7 cellular contexts compared by ENCODE assay signal in the genomic region with DNA sequence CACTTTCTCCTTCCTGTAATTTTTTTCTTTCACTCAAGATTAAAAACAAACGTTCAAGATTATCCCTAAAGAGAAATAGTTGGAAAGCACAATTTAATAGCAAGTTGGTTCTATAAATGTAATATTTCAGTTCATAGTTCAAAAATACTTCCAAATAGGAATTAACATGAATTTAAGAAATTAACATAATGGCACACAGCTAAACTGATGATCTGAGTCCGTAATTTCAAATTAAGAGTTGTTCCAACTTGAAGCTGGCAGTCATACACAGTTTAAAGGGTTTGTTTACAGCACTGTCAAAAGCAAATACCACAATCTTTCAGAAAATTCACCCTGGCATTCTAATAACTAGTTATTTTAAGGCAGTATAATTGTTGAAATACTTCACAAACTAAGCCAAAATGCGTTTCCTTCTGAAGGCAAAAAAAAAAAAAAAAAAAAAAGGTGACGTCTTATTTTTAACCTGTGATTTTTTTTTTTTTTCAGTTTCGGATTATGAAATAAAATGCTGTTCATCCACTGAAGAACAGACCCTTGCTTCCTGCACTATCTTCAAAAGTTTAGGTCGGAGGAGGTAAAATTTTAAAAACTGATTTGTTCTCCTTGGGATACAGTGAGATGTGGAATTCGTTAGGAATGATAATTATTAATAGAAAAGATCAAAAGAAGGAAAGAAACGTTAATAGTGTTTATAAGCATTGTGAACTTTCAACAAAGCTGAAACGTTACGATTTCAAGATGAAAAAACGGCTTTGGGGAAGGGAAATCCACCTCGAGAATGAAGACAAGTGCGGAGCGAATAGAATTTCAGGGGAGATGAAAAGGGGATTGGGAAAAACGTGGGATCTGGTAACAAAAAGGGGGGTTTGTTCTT. TPM values are rescaled to one million over a fixed set of nuclear protein-coding genes. Genes with fewer than 3 reads are reported as not detected.
DNase-seq lines count a peak whose midpoint lies in the region; ATAC-seq and TF ChIP-seq lines count a peak whose summit lies in the region.

No MANE protein-coding gene starts in this region.

- under 1% methylated on average over 15 of the region's 15 CpGs for WGBS in prostate gland

- no peaks in the 10 kb centered on the region for H3K27me3 ChIP-seq in prostate gland (replicated peaks; ENCODE audit: insufficient read depth)

- H3K27me3 Mint-ChIP-seq in T-cell, result no peaks in the 10 kb centered on the region

- H3K9me3 ChIP-seq in prostate gland, result no peaks in the 10 kb centered on the region

- H3K27ac Mint-ChIP-seq in T-cell, result peak overlapping the region; percentile 95 to 100

- H3K27ac ChIP-seq in prostate gland, result peak overlapping the region; percentile 98 to 99

- peaks cover 62 to 70% (median 66%) of the 10 kb centered on the region in 3 donors for H3K4me1 Mint-ChIP-seq in T-cell

- intact Hi-C loops in prostate gland (cut with DNase I), result loop anchor here (10.0 kb wide), 1 partner anchor 1181 kb away; a partner anchor contains a TSS

- POLR2A ChIA-PET in HEK293T (lab: Yijun Ruan, JAX) (interaction anchor here (0.7 to 1.2 kb wide), 3 partner anchors 71 to 199 kb away, joined by 3 read pairs; no protein-coding TSS in a partner anchor), T-cell (lab: Charles Lee) (interaction anchor here (0.6 to 1.9 kb wide), 10 partner anchors 11 to 1681 kb away, joined by 3 to 9 read pairs (median 3); no protein-coding TSS in a partner anchor)

- peaks cover 6% of the 10 kb centered on the region for H3K4me1 ChIP-seq in prostate gland (replicated peaks)

- no peak for TF ChIP-seq POLR2A in prostate gland (IDR thresholded peaks at IDR 0.05)

- CTCF ChIA-PET in HEK293T (lab: Yijun Ruan, JAX), result interaction anchor here (0.6 kb wide), 1 partner anchor 99 kb away, joined by 4 read pairs; no protein-coding TSS in a partner anchor
- CTCF ChIA-PET in T-cell (lab: Charles Lee), result interaction anchor here in 1 of 2 donors (0.6 to 0.9 kb wide), 3 partner anchors 11 to 19 kb away, joined by 3 to 4 read pairs (median 3); no protein-coding TSS in a partner anchor

- peaks cover 11% of the 10 kb centered on the region for H3K36me3 Mint-ChIP-seq in T-cell

- no peak for ATAC-seq in T-cell (replicated peaks in 1 of 4)
- no peak for ATAC-seq in GM18907 (IDR thresholded peaks at IDR 0.05; ENCODE audit: unreplicated experiment)
- no peak for ATAC-seq in GM18867 (IDR thresholded peaks at IDR 0.05; ENCODE audit: unreplicated experiment)
- no peak for ATAC-seq in GM19467 (IDR thresholded peaks at IDR 0.05; ENCODE audit: unreplicated experiment)

- H3K4me3 ChIP-seq in fibroblast of mammary gland (ENCODE audit: control insufficient read depth, low read depth, low read length), result peak overlapping the region; percentile 83
- peak overlapping the region; percentile 64 to 94 for H3K4me3 ChIP-seq in prostate gland

- peak overlapping the region; percentile 93 to 99 (median 95) for H3K4me3 Mint-ChIP-seq in T-cell

- DNase-seq in HEK293T (ENCODE audit: extremely low spot score) (no peak), T-cell (no peak), fibroblast of mammary gland (ENCODE audit: low read depth) (no peak), prostate gland (ENCODE audit: low spot score) (no peak)

- TF ChIP-seq CTCF in fibroblast of mammary gland (conservative IDR thresholded peaks at IDR 0.05; ENCODE audit: control insufficient read depth, insufficient read depth, low read depth, low read length), result no peak
- TF ChIP-seq CTCF in prostate gland (IDR thresholded peaks at IDR 0.05), result no peak

- no peaks in the 10 kb centered on the region for H3K36me3 ChIP-seq in prostate gland

- no peaks in the 10 kb centered on the region for H3K9me3 Mint-ChIP-seq in T-cell

TF ChIP-seq in HEK293T, 16 proteins besides CTCF, POLR2A, EP300 and RAD21:
- TF ChIP-seq FOXK2 (IDR thresholded peaks at IDR 0.05), result no peak
- no peak for TF ChIP-seq CTBP1 (IDR thresholded peaks at IDR 0.05; ENCODE audit: borderline replicate concordance)
- TF ChIP-seq SUZ12 (IDR thresholded peaks at IDR 0.05), result no peak
- peak; percentile 86 for TF ChIP-seq ZNF384 (IDR thresholded peaks at IDR 0.05)
- TF ChIP-seq L3MBTL2 (conservative IDR thresholded peaks at IDR 0.05), result peak; percentile 36; the same call in 1 of the 2 replicates
- no peak for TF ChIP-seq NFRKB (IDR thresholded peaks at IDR 0.05)
- TF ChIP-seq TARDBP (IDR thresholded peaks at IDR 0.05), result no peak
- TF ChIP-seq LEF1 (IDR thresholded peaks at IDR 0.05; ENCODE audit: borderline replicate concordance), result no peak
- TF ChIP-seq BHLHE40 (IDR thresholded peaks at IDR 0.05; ENCODE audit: borderline replicate concordance), result no peak
- TF ChIP-seq FOXM1 (IDR thresholded peaks at IDR 0.05; ENCODE audit: borderline replicate concordance), result no peak
- TF ChIP-seq FOXA1 (IDR thresholded peaks at IDR 0.05), result no peak
- TF ChIP-seq ARNT (IDR thresholded peaks at IDR 0.05), result no peak
- no peak for TF ChIP-seq ELF4 (IDR thresholded peaks at IDR 0.05)
- TF ChIP-seq, protein P1, sequence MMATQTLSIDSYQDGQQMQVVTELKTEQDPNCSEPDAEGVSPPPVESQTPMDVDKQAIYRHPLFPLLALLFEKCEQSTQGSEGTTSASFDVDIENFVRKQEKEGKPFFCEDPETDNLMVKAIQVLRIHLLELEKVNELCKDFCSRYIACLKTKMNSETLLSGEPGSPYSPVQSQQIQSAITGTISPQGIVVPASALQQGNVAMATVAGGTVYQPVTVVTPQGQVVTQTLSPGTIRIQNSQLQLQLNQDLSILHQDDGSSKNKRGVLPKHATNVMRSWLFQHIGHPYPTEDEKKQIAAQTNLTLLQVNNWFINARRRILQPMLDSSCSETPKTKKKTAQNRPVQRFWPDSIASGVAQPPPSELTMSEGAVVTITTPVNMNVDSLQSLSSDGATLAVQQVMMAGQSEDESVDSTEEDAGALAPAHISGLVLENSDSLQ (IDR thresholded peaks at IDR 0.05), result no peak
- no peak for TF ChIP-seq HDGF (IDR thresholded peaks at IDR 0.05; ENCODE audit: borderline replicate concordance)
- TF ChIP-seq SP1 (IDR thresholded peaks at IDR 0.05), result no peak

RNA-seq across cellular contexts. Expression of a gene that starts 0.9 kb away (rescaled TPM):
- total RNA-seq in T-cell (100 to 1,000 TPM; 113 to 330 (median 129) TPM), prostate gland (100 to 1,000 TPM; 186 to 228 TPM)
